ENCODE assay signal across 8 cellular contexts in the genomic region with DNA sequence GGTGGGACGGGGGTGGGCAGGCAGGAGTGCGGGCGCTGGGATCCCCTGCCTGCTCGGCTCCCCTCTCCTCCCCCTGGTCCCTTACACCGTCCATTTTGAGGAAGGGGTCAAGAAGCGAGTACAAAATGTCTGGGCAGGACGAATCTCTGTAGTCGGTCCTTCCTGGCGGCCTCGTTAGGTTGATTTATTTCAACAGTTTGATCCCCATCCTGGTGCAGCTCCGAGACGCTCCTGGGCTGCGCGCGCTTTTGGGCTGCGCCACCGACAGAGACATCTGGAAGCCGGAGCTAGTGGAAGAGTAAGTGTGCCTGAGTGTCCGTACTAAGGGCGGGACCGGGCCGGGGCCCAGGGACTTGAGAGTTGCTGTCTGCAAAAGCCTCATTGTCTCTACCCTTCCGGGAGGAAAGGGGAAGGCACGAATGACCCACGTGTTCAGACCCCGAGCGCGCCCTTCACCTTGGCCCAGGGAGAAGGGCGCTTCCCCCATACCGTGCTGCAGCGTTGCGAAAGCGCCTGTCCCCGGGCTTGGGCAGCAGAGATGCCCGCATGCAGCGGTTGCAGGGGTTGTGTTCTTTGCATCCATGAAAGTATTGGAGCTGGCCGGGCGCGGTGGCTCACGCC. TPM values are rescaled to one million over a fixed set of nuclear protein-coding genes. Genes with fewer than 3 reads are reported as not detected.
A peak's percentile ranks its signal among the peaks of the same experiment; 100 is the strongest.
DNase-seq lines count a peak whose midpoint lies in the region; ATAC-seq, FAIRE-seq and TF ChIP-seq lines count a peak whose summit lies in the region.

No MANE protein-coding gene starts in this region.

- H3K9me3 ChIP-seq in A549 (no peaks in the 10 kb centered on the region), body of pancreas (no peaks in the 10 kb centered on the region), iPS-20b (ENCODE audit: insufficient read depth, low read depth, low read length) (no peaks in the 10 kb centered on the region), skeletal muscle tissue (ENCODE audit: control insufficient read depth in 3 of 3, low read length in 3 of 3) (no peaks in the 10 kb centered on the region)

- H3K27ac ChIP-seq in A549 (peak overlapping the region; percentile 80 to 89), body of pancreas (peak overlapping the region in 2 of 4 donors; percentile 12 to 41), iPS-20b (ENCODE audit: low read length) (peak overlapping the region; percentile 73), skeletal muscle tissue (ENCODE audit: low read depth, low read length) (no peak overlapping the region)

- H3K4me2 ChIP-seq in A549 = peak overlapping the region; percentile 76

- H3K36me3 ChIP-seq in GM06990 (ENCODE audit: control insufficient read depth, insufficient read depth, low read length) (no peaks in the 10 kb centered on the region), body of pancreas (replicated peaks in 1 of 2; ENCODE audit: insufficient read depth in 1 of 2, low read depth in 2 of 2) (no peaks in the 10 kb centered on the region), iPS-20b (ENCODE audit: insufficient read depth, low read depth, low read length) (peaks cover 6% of the 10 kb centered on the region), skeletal muscle tissue (ENCODE audit: control insufficient read depth in 3 of 3, insufficient read depth in 3 of 3, low read length in 3 of 3) (no peaks in the 10 kb centered on the region)

- CTCF ChIA-PET in A549 (lab: Yijun Ruan, JAX) = interaction anchor here (0.6 to 22.4 kb wide), 30 partner anchors 10 to 722 kb away, joined by 3 to 499 read pairs (median 4); a partner anchor contains a TSS

- TF ChIP-seq POLR2A in A549 (IDR thresholded peaks at IDR 0.05; ENCODE audit: low read length) (no peak; the same call in 1 of the 2 replicates), body of pancreas (IDR thresholded peaks at IDR 0.05) (peak in 1 of 3 donors; percentile 22)

- TF ChIP-seq EP300 in A549 (IDR thresholded peaks at IDR 0.05) = no peak

- no peaks in the 10 kb centered on the region for H3K27me3 ChIP-seq in GM06990 (replicated peaks; ENCODE audit: control insufficient read depth, insufficient read depth, low read length)
- no peaks in the 10 kb centered on the region for H3K27me3 ChIP-seq in body of pancreas
- no peaks in the 10 kb centered on the region for H3K27me3 ChIP-seq in iPS-20b (ENCODE audit: insufficient read depth, low read length)
- peaks cover 3 to 8% (median 4%) of the 10 kb centered on the region in 3 donors for H3K27me3 ChIP-seq in skeletal muscle tissue (ENCODE audit: control insufficient read depth in 3 of 3, insufficient read depth in 3 of 3, low read length in 3 of 3)

- 5% methylated on average over 37 of the region's 40 CpGs for WGBS in A549 (ENCODE audit: missing lambda C conversion rate)
- WGBS in body of pancreas, 2 donors = 0 to 5% methylated on average over 16 to 40 of the region's 40 CpGs

- H3K4me3 ChIP-seq in A549 (peak overlapping the region; percentile 64), GM06990 (replicated peaks; ENCODE audit: low read depth, low read length) (peak overlapping the region; percentile 71), body of pancreas (peak overlapping the region; percentile 22 to 36), iPS-20b (ENCODE audit: low read length) (peak overlapping the region; percentile 98), skeletal muscle tissue (ENCODE audit: low read length in 3 of 3) (peak overlapping the region; percentile 58 to 77 (median 60))

- intact Hi-C loops in body of pancreas (cut with DNase I) = no loop called here

- FAIRE-seq in A549 (lab: Jason Lieb, UNC) = no peak

- DNase-seq in A549 (ENCODE audit: low read depth in 1 of 2, low spot score in 1 of 2) (peak; percentile 75 to 90), GM06990 (ENCODE audit: extremely low read depth, insufficient read length) (peak; percentile 77), NCI-H526 treated with DMSO at 0.1 percent for 48 hours (lab: John Stamatoyannopoulos, UW) (peak; percentile 43), body of pancreas (peak; percentile 24 to 48 (median 29))

- POLR2A ChIA-PET in A549 (lab: Yijun Ruan, JAX) = interaction anchor here (0.5 to 1.9 kb wide), 7 partner anchors 16 to 430 kb away, joined by 3 to 13 read pairs (median 5); a partner anchor contains a TSS

- H3K9ac ChIP-seq in iPS-20b (ENCODE audit: low read depth, low read length) = peak overlapping the region; percentile 99
- H3K9ac ChIP-seq in skeletal muscle tissue (ENCODE audit: low read depth in 1 of 3, low read length in 3 of 3) = peak overlapping the region in 1 of 3 donors; percentile 19

- H3K4me1 ChIP-seq in A549 = 0 out of 3 replicates have a peak, but pooled peaks cover 11% of the 10 kb centered on the region
- H3K4me1 ChIP-seq in body of pancreas = peaks cover 13% of the 10 kb centered on the region
- no peaks in the 10 kb centered on the region for H3K4me1 ChIP-seq in iPS-20b (ENCODE audit: insufficient read depth, low read length)
- H3K4me1 ChIP-seq in skeletal muscle tissue (ENCODE audit: control insufficient read depth in 3 of 3, insufficient read depth in 3 of 3, low read length in 3 of 3) = peaks cover 0 to 9% (median 7%) of the 10 kb centered on the region in 3 donors

- ATAC-seq in A549 (peak; percentile 85 to 87), body of pancreas (peak; percentile 54), GM19351 (IDR thresholded peaks at IDR 0.05; ENCODE audit: unreplicated experiment) (no peak), HG03108 (IDR thresholded peaks at IDR 0.05; ENCODE audit: unreplicated experiment) (no peak)

- TF ChIP-seq CTCF in A549 (IDR thresholded peaks at IDR 0.05) (no peak), GM06990 (IDR thresholded peaks at IDR 0.05; ENCODE audit: insufficient read depth, low read length, poor library complexity, severe bottlenecking) (no peak), body of pancreas (IDR thresholded peaks at IDR 0.05) (no peak)

- no peak for TF ChIP-seq RAD21 in A549 (conservative IDR thresholded peaks at IDR 0.05 in 1 of 2, IDR thresholded peaks at IDR 0.05 in 1 of 2)

TF ChIP-seq in A549, 52 proteins besides CTCF, POLR2A, EP300 and RAD21 (continues in another document):
- TF ChIP-seq, protein P1, sequence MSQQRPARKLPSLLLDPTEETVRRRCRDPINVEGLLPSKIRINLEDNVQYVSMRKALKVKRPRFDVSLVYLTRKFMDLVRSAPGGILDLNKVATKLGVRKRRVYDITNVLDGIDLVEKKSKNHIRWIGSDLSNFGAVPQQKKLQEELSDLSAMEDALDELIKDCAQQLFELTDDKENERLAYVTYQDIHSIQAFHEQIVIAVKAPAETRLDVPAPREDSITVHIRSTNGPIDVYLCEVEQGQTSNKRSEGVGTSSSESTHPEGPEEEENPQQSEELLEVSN (IDR thresholded peaks at IDR 0.05; ENCODE audit: borderline replicate concordance, low read depth) = peak; percentile 82
- TF ChIP-seq JUN (IDR thresholded peaks at IDR 0.05) = no peak; a peak in 1 of 5 replicates
- TF ChIP-seq BHLHE40 (IDR thresholded peaks at IDR 0.05; ENCODE audit: low read depth, low read length) = no peak
- no peak; the same call in 1 of the 2 replicates for TF ChIP-seq MYC (IDR thresholded peaks at IDR 0.05; ENCODE audit: borderline replicate concordance, low read length)
- peak; percentile 20; the same call in 1 of the 2 replicates for TF ChIP-seq PHF8 (IDR thresholded peaks at IDR 0.05; ENCODE audit: borderline replicate concordance, low read depth)
- TF ChIP-seq ZC3H11A (IDR thresholded peaks at IDR 0.05) = no peak
- no peak for TF ChIP-seq TP53 (CRISPR knock-in tag; IDR thresholded peaks at IDR 0.05)
- TF ChIP-seq CEBPB (IDR thresholded peaks at IDR 0.05) = peak; percentile 72 to 93; a peak in 3 of 4 replicates
- no peak for TF ChIP-seq SREBF2 (IDR thresholded peaks at IDR 0.05)
- no peak for TF ChIP-seq CBX2 (IDR thresholded peaks at IDR 0.05; ENCODE audit: borderline replicate concordance, low read depth)
- TF ChIP-seq, protein P2, sequence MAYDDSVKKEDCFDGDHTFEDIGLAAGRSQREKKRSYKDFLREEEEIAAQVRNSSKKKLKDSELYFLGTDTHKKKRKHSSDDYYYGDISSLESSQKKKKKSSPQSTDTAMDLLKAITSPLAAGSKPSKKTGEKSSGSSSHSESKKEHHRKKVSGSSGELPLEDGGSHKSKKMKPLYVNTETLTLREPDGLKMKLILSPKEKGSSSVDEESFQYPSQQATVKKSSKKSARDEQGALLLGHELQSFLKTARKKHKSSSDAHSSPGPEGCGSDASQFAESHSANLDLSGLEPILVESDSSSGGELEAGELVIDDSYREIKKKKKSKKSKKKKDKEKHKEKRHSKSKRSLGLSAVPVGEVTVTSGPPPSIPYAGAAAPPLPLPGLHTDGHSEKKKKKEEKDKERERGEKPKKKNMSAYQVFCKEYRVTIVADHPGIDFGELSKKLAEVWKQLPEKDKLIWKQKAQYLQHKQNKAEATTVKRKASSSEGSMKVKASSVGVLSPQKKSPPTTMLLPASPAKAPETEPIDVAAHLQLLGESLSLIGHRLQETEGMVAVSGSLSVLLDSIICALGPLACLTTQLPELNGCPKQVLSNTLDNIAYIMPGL (CRISPR knock-in tag; IDR thresholded peaks at IDR 0.05; ENCODE audit: borderline replicate concordance) = no peak

RNA-seq across cellular contexts. Expression of a gene that starts 1.8 kb away (rescaled TPM):
- 3.1 and 3.5 TPM in 2 replicates for polyA plus RNA-seq in A549 (2011; rRNA removed)
- polyA plus RNA-seq in A549 (2012; cell fraction: cytosol; rRNA removed) = 1.5 and 1.6 TPM in 2 replicates
- 0.97 and 1.2 TPM in 2 replicates for polyA plus RNA-seq in A549 (2012; cell fraction: nucleus; rRNA removed)
- polyA plus RNA-seq in A549 (2017; fragmentation: RNase III; extraction: RNeasy Plus Mini Kit Qiagen cat#74134 plus additional on column Dnase treatment) = 4.3 to 5.6 TPM (median 4.6 TPM) in 3 replicates
- polyA minus RNA-seq in A549 (2011; rRNA and poly(A)+ RNA removed) = 4.6 and 6.2 TPM in 2 replicates
- total RNA-seq in body of pancreas = under 1 TPM in 1 of 2 donors, not detected in 1; 0.26 TPM
- 2.6 TPM for total RNA-seq in skeletal muscle tissue

RNA-seq across cellular contexts. Expression of a gene that starts 15.9 kb away (rescaled TPM):
- polyA plus RNA-seq in A549 (2011; rRNA removed) (27.4 and 34.7 TPM in 2 replicates), A549 (2017; fragmentation: RNase III; extraction: RNeasy Plus Mini Kit Qiagen cat#74134 plus additional on column Dnase treatment) (27.2 to 27.5 TPM (median 27.5 TPM) in 3 replicates)
- polyA plus RNA-seq in A549 (2012; cell fraction: cytosol; rRNA removed) = 10.9 and 11.3 TPM in 2 replicates
- polyA plus RNA-seq in A549 (2012; cell fraction: nucleus; rRNA removed) = 14.2 and 19.3 TPM in 2 replicates
- 34.8 and 41.5 TPM in 2 replicates for polyA minus RNA-seq in A549 (2011; rRNA and poly(A)+ RNA removed)
- total RNA-seq in body of pancreas (10 to 100 TPM; 23.7 to 24.4 TPM), skeletal muscle tissue (26.6 TPM)

RNA-seq across cellular contexts. Expression of a gene that starts 53.7 kb away (rescaled TPM):
- polyA plus RNA-seq in A549 (2011; rRNA removed) (147 and 210 TPM in 2 replicates), A549 (2017; fragmentation: RNase III; extraction: RNeasy Plus Mini Kit Qiagen cat#74134 plus additional on column Dnase treatment) (564 to 580 TPM (median 566 TPM) in 3 replicates)
- 395 and 483 TPM in 2 replicates for polyA plus RNA-seq in A549 (2012; cell fraction: cytosol; rRNA removed)
- 319 and 362 TPM in 2 replicates for polyA plus RNA-seq in A549 (2012; cell fraction: nucleus; rRNA removed)
- 203 and 214 TPM in 2 replicates for polyA minus RNA-seq in A549 (2011; rRNA and poly(A)+ RNA removed)
- total RNA-seq in body of pancreas (1 to 10 TPM; 2.6 to 7.0 TPM), skeletal muscle tissue (72.5 TPM)

Comparison
In these comparisons a context has a peak if more than half of its experiments do, and no peak if none do; other contexts are left out.
1. ATAC-seq: peak in A549 (2 of 2) and body of pancreas (single experiment); none in GM19351 (single experiment) and HG03108 (single experiment).
2. DNase-seq: peak in every context shown above with its lines; median percentile 82 in A549; 77 in GM06990; 43 in NCI-H526 treated with DMSO at 0.1 percent for 48 hours; 29 in body of pancreas.
3. H3K4me3 ChIP-seq: peak in every context shown above with its lines; median percentile 98 in iPS-20b; 71 in GM06990; 64 in A549; 60 in skeletal muscle tissue; 29 in body of pancreas.